15 cellular contexts compared by ENCODE assay signal in genomic region chr17:1170739-1171138, GRCh38. TPM values are rescaled to one million over a fixed set of nuclear protein-coding genes. Genes with fewer than 3 reads are reported as not detected.
DNase-seq lines count a peak whose midpoint lies in the region; ATAC-seq, FAIRE-seq and TF ChIP-seq lines count a peak whose summit lies in the region.
"Had no signal": no experiment of that assay in that cellular context is flagged by ENCODE, and none has a peak within 500 bp of the region (broad histone marks: within the 10 kb centered on the region; RNA-seq: fewer than 3 reads in every experiment).

No MANE protein-coding gene starts in this region.

- no peaks in the 10 kb centered on the region for H3K9me3 ChIP-seq in K562 (replicated peaks; ENCODE audit: control insufficient read depth, insufficient read depth, low read depth, low read length)
- no peaks in the 10 kb centered on the region for H3K9me3 ChIP-seq in osteoblast (ENCODE audit: low read depth, low read length)
- H3K9me3 ChIP-seq: right atrium auricular region, tibial artery had no signal

- no TSS peak for BruUV-seq in K562 (replicated peaks; lab: Mats Ljungman, UMichigan)

- no peaks in the 10 kb centered on the region for H3K9me1 ChIP-seq in K562 (ENCODE audit: control insufficient read depth, insufficient read depth, low read length)

- no peaks in the 10 kb centered on the region for H3K79me2 ChIP-seq in K562 (ENCODE audit: control insufficient read depth, insufficient read depth, low read length)
- peaks cover 20% of the 10 kb centered on the region for H3K79me2 ChIP-seq in osteoblast (ENCODE audit: insufficient read depth, low read length)

- H3K4me1 ChIP-seq in K562 (replicated peaks in 1 of 2; ENCODE audit: control insufficient read depth in 2 of 2, insufficient read depth in 2 of 2, low read length in 2 of 2) (no peaks in the 10 kb centered on the region; a peak in 1 of 5 replicates), osteoblast (ENCODE audit: insufficient read depth, low read length) (no peaks in the 10 kb centered on the region)

- in situ Hi-C loops in K562 (cut with MboI) = no loop called here

- TF ChIP-seq CTCF in GM10266 (IDR thresholded peaks at IDR 0.05; ENCODE audit: control insufficient read depth, insufficient read depth, low read depth, missing control alignments) (peak; percentile 48), K562 (IDR thresholded peaks at IDR 0.05 in 2 of 3, conservative IDR thresholded peaks at IDR 0.05 in 1 of 3; ENCODE audit: insufficient read depth in 2 of 3, low read depth in 1 of 3, low read length in 3 of 3) (peak in 2 of 3 experiments; percentile 17 to 32; a peak in 2 of 6 replicates), osteoblast (IDR thresholded peaks at IDR 0.05; ENCODE audit: extremely low read depth, low read depth, low read length) (peak; percentile 16)

- no peak for TF ChIP-seq EP300 in K562 (IDR thresholded peaks at IDR 0.05; ENCODE audit: low read length)

- H3K4me2 ChIP-seq in K562 (ENCODE audit: insufficient read depth, low read length) (no peak overlapping the region), osteoblast (ENCODE audit: insufficient read depth, low read length) (no peak overlapping the region)

- intact Hi-C loops in K562 (cut with micrococcal nuclease) = no loop called here
- intact Hi-C loops in posterior cingulate gyrus (cut with DNase I) = no loop called here

- POLR2A ChIA-PET in HEK293T (lab: Yijun Ruan, JAX) (no interaction called here), K562 (lab: Yijun Ruan, JAX) (no interaction called here)

- TF ChIP-seq RAD21 in K562 (CRISPR knock-in tag; conservative IDR thresholded peaks at IDR 0.05 in 1 of 2, IDR thresholded peaks at IDR 0.05 in 1 of 2) = no peak

- peaks cover 11 to 71% of the 10 kb centered on the region in 2 experiments; a peak in 3 of 5 replicates for H3K27me3 ChIP-seq in K562 (ENCODE audit: control insufficient read depth in 2 of 2, insufficient read depth in 2 of 2, low read length in 2 of 2)
- H3K27me3 ChIP-seq in osteoblast (ENCODE audit: insufficient read depth, low read length) = no peaks in the 10 kb centered on the region
- H3K27me3 ChIP-seq: right atrium auricular region, tibial artery had no signal

- ATAC-seq in K562 = no peak
- ATAC-seq in HG03457 (IDR thresholded peaks at IDR 0.05; ENCODE audit: unreplicated experiment) = no peak
- no peak for ATAC-seq in HG02870 (IDR thresholded peaks at IDR 0.05; ENCODE audit: unreplicated experiment)

- no peak overlapping the region for H3K9ac ChIP-seq in K562 (ENCODE audit: insufficient read depth in 1 of 2, low read depth in 2 of 2, low read length in 2 of 2)

- no peak for TF ChIP-seq POLR2A in K562 (conservative IDR thresholded peaks at IDR 0.05)

- DNase-seq in GM10266 (ENCODE audit: extremely low spot score) = no peak
- DNase-seq in HEK293T (ENCODE audit: extremely low spot score) = peak; percentile 37
- DNase-seq in K562 (ENCODE audit: extremely low read depth in 1 of 4, low spot score in 3 of 4) = no peak
- DNase-seq in osteoblast (ENCODE audit: insufficient read length, low spot score, missing footprints) = peak; percentile 71
- DNase-seq in posterior cingulate gyrus = no peak
- DNase-seq: activated CD4-positive, alpha-beta T cell treated with anti-CD3 and anti-CD28 coated beads, Interleukin-2, amount 50 U/mL, for 48 hours; CD8-positive, alpha-beta memory T cell; GDM1; naive B cell; T1000; tibial artery had no signal

- H3K4me3 ChIP-seq in K562 = no peak overlapping the region
- H3K4me3 ChIP-seq in osteoblast (ENCODE audit: insufficient read depth, low read length) = no peak overlapping the region
- H3K4me3 ChIP-seq: right atrium auricular region, tibial artery had no signal

- FAIRE-seq in K562 (lab: Jason Lieb, UNC) = no peak
- FAIRE-seq: H54 had no signal

- H3K36me3 ChIP-seq in K562 (ENCODE audit: control insufficient read depth, insufficient read depth, low read length) = no peaks in the 10 kb centered on the region
- no peaks in the 10 kb centered on the region for H3K36me3 ChIP-seq in osteoblast (ENCODE audit: insufficient read depth, low read length)
- H3K36me3 ChIP-seq: right atrium auricular region had no signal

- H3K27ac ChIP-seq in K562 (ENCODE audit: extremely low read depth, low read depth, low read length) = no peak overlapping the region
- no peak overlapping the region for H3K27ac ChIP-seq in osteoblast (ENCODE audit: low read depth, low read length)
- H3K27ac ChIP-seq: right atrium auricular region, tibial artery had no signal

- H2AFZ ChIP-seq in K562 (ENCODE audit: low read depth, low read length) (no peak overlapping the region), osteoblast (ENCODE audit: low read length) (no peak overlapping the region)

- H4K20me1 ChIP-seq in K562 (replicated peaks; ENCODE audit: control insufficient read depth, insufficient read depth, low read length) (no peaks in the 10 kb centered on the region), osteoblast (ENCODE audit: insufficient read depth, low read length) (peaks cover 43% of the 10 kb centered on the region)

- CTCF ChIA-PET in HEK293T (lab: Yijun Ruan, JAX) = no interaction called here
- CTCF ChIA-PET in K562 (lab: Yijun Ruan, JAX; ENCODE audit: low intra/inter-chr PET ratio) = no interaction called here

- 3% methylated on average over 7 of the region's 11 CpGs for WGBS in K562 (ENCODE audit: insufficient coverage, low coverage, missing lambda C conversion rate)

TF ChIP-seq in HEK293T, 16 proteins besides CTCF, POLR2A, EP300 and RAD21:
- TF ChIP-seq LEF1 (IDR thresholded peaks at IDR 0.05; ENCODE audit: borderline replicate concordance) = no peak
- TF ChIP-seq CTBP1 (IDR thresholded peaks at IDR 0.05; ENCODE audit: borderline replicate concordance) = no peak
- no peak for TF ChIP-seq BHLHE40 (IDR thresholded peaks at IDR 0.05; ENCODE audit: borderline replicate concordance)
- no peak for TF ChIP-seq NFRKB (IDR thresholded peaks at IDR 0.05)
- TF ChIP-seq HDGF (IDR thresholded peaks at IDR 0.05; ENCODE audit: borderline replicate concordance) = no peak
- TF ChIP-seq SP1 (IDR thresholded peaks at IDR 0.05) = no peak
- TF ChIP-seq FOXM1 (IDR thresholded peaks at IDR 0.05; ENCODE audit: borderline replicate concordance) = no peak
- no peak for TF ChIP-seq FOXA1 (IDR thresholded peaks at IDR 0.05)
- no peak for TF ChIP-seq TARDBP (IDR thresholded peaks at IDR 0.05)
- no peak for TF ChIP-seq ELF4 (IDR thresholded peaks at IDR 0.05)

TF ChIP-seq in K562, 482 proteins besides CTCF, POLR2A, EP300 and RAD21:
- TF ChIP-seq ZNF274 (IDR thresholded peaks at IDR 0.05; ENCODE audit: borderline replicate concordance, low read depth, low read length) (no peak), PTRF (tag; IDR thresholded peaks at IDR 0.05) (no peak), ZNF764 (CRISPR knock-in tag; IDR thresholded peaks at IDR 0.05; ENCODE audit: low read depth) (peak; percentile 71; the same call in 1 of the 2 replicates), SFPQ (IDR thresholded peaks at IDR 0.05; ENCODE audit: low read depth, low read length) (no peak), NEUROD1 (IDR thresholded peaks at IDR 0.05; ENCODE audit: borderline replicate concordance, low read depth, low read length, partially characterized antibody) (no peak), CBFA2T3 (IDR thresholded peaks at IDR 0.05) (no peak), YBX1 (IDR thresholded peaks at IDR 0.05) (no peak)

RNA-seq across cellular contexts. Expression of gene ABR, which starts 9.0 kb away (rescaled TPM):
- total RNA-seq in K562 (2011; cell fraction: chromatin; rRNA removed; ENCODE audit: low replicate concordance) = 2.1 and 13.3 TPM in 2 replicates
- 1.7 and 2.3 TPM in 2 replicates for total RNA-seq in K562 (2011; cell fraction: nucleolus; rRNA removed)
- 1.9 and 3.4 TPM in 2 replicates for total RNA-seq in K562 (2011; cell fraction: nucleoplasm; rRNA removed)
- total RNA-seq in K562 (2014; rRNA removed) (0.24 and 0.32 TPM in 2 replicates), K562 (2014; rRNA removed; fragmentation: Illumina TruSeq; extraction: Trizol) (0.69 and 0.77 TPM in 2 replicates), K562 (2015; rRNA removed; fragmentation: Illumina TruSeq; extraction: Trizol) (0.19 and 0.29 TPM in 2 replicates), K562 (2021) (1.6 and 1.8 TPM in 2 replicates), osteoblast (156 and 163 TPM in 2 replicates)
- polyA plus RNA-seq in K562 (2011; rRNA removed) (0.68 and 0.69 TPM in 2 replicates), K562 (2014; fragmentation: Illumina TruSeq; extraction: Trizol) (0.43 and 0.71 TPM in 2 replicates), K562 (2014; fragmentation: Nextera tagmentation; extraction: Ambion mirVana) (under 1 TPM in 1 of 2 experiments, not detected in 1; 0.11 TPM), K562 (2014; rRNA removed) (0.07 and 0.74 TPM in 2 replicates)
- polyA plus RNA-seq in K562 (2011; cell fraction: cytosol; rRNA removed) = 1.7 TPM in 2 replicates
- polyA plus RNA-seq in K562 (2011; cell fraction: nucleus; rRNA removed) = 2.2 and 2.4 TPM in 2 replicates
- polyA plus RNA-seq in K562 (2012) = 0.77 and 2.6 TPM in 2 replicates
- polyA minus RNA-seq in K562 (2011; rRNA and poly(A)+ RNA removed) = 0.66 and 1.0 TPM in 2 replicates
- polyA minus RNA-seq in K562 (2011; cell fraction: cytosol; rRNA and poly(A)+ RNA removed) = 1.5 and 5.5 TPM in 2 replicates
- polyA minus RNA-seq in K562 (2011; cell fraction: nucleus; rRNA and poly(A)+ RNA removed) = 1.2 and 3.4 TPM in 2 replicates

Comparison
In these comparisons a context has a peak if more than half of its experiments do, and no peak if none do; other contexts are left out.
1. DNase-seq: peak in HEK293T (single experiment) and osteoblast (single experiment); none in GM10266 (single experiment), K562 (0 of 4) and posterior cingulate gyrus (0 of 10).
2. RNA of gene ABR, which starts 9.0 kb away (total RNA-seq): 156 to 163 TPM in osteoblast; 0.19 to 13.3 TPM in K562; every median in the first group is over 10 times any median in the second.
3. Peak in every context shown above with its lines, with median percentiles within 50 percentile points of each other: CTCF ChIP-seq.